ENCODE assay signal across 18 cellular contexts in genomic region chr20:41204304-41205265, GRCh38.
DNase-seq lines count a peak whose midpoint lies in the region; ATAC-seq, FAIRE-seq and TF ChIP-seq lines count a peak whose summit lies in the region.
"Had no signal": no experiment of that assay in that cellular context is flagged by ENCODE, and none has a peak within 500 bp of the region (broad histone marks: within the 10 kb centered on the region; RNA-seq: fewer than 3 reads in every experiment).

No MANE protein-coding gene starts in this region.

- no peak overlapping the region for H3K9ac ChIP-seq in H1 (replicated peaks in 1 of 4; ENCODE audit: extremely low read depth in 1 of 4, low read depth in 3 of 4, low read length in 3 of 4)

- no peak for TF ChIP-seq RAD21 in H1 (IDR thresholded peaks at IDR 0.05 in 1 of 2, conservative IDR thresholded peaks at IDR 0.05 in 1 of 2; ENCODE audit: low read depth in 2 of 2, low read length in 2 of 2)

- H3K9me3 ChIP-seq in left ventricle myocardium inferior (replicated peaks): no peaks in the 10 kb centered on the region
- H3K9me3 ChIP-seq in H1 (ENCODE audit: insufficient read depth in 2 of 2, low read depth in 1 of 2, low read length in 1 of 2): no peaks in the 10 kb centered on the region
- no peaks in the 10 kb centered on the region for H3K9me3 ChIP-seq in lower lobe of right lung
- H3K9me3 ChIP-seq in tibial nerve: peaks cover 0 to 4% (median 0%) of the 10 kb centered on the region in 4 donors

- H4K91ac ChIP-seq in H1 (replicated peaks; ENCODE audit: insufficient read length, low read length): no peak overlapping the region

- no peaks in the 10 kb centered on the region for H3K27me3 ChIP-seq in left ventricle myocardium inferior (ENCODE audit: low read depth)
- H3K27me3 ChIP-seq in H1 (replicated peaks in 1 of 4; ENCODE audit: control insufficient read depth in 3 of 4, extremely low read depth in 1 of 4, insufficient read depth in 3 of 4, low read length in 3 of 4): no peaks in the 10 kb centered on the region
- H3K27me3 ChIP-seq in lower lobe of right lung (ENCODE audit: low read depth): no peaks in the 10 kb centered on the region
- H3K27me3 ChIP-seq in tibial nerve: no peaks in the 10 kb centered on the region

- no peak overlapping the region for H3K4ac ChIP-seq in H1 (replicated peaks; ENCODE audit: insufficient read length, low read depth, low read length)

- H3K23ac ChIP-seq in H1 (ENCODE audit: insufficient read length): no peak overlapping the region

- WGBS in H1 (ENCODE audit: extremely low coverage in 1 of 2, insufficient coverage in 1 of 2, insufficient read length in 1 of 2, insufficient replicate concordance in 2 of 2, low coverage in 1 of 2, low lambda C conversion rate in 2 of 2, missing lambda C conversion rate in 1 of 2), 2 experiments: 90% methylated on average over 8 of the region's 8 CpGs; no CpG with 5 or more reads in 1 of the 2 experiments
- 74 to 75% methylated on average over 8 of the region's 8 CpGs for WGBS in tibial nerve, 2 donors

- no peak overlapping the region for H2BK20ac ChIP-seq in H1 (ENCODE audit: low read length)

- CTCF ChIA-PET in H1 (lab: Charles Lee; ENCODE audit: partially characterized antibody): interaction anchor here (0.6 to 1.1 kb wide), 3 partner anchors 10 to 32 kb away, joined by 3 read pairs; no protein-coding TSS in a partner anchor

- no peak overlapping the region for H2BK5ac ChIP-seq in H1 (ENCODE audit: low read depth, low read length)

- POLR2A ChIA-PET in H1 (lab: Charles Lee; ENCODE audit: partially characterized antibody): no interaction called here

- no peak overlapping the region for H3K4me2 ChIP-seq in H1 (ENCODE audit: insufficient read depth in 1 of 2, low read depth in 2 of 2, low read length in 2 of 2)
- H3K4me2 ChIP-seq: A549, PC-9 had no signal

- ATAC-seq in left cardiac atrium: no peak
- ATAC-seq in lower lobe of right lung: no peak
- ATAC-seq in HG03139 (IDR thresholded peaks at IDR 0.05; ENCODE audit: unreplicated experiment): no peak
- no peak for ATAC-seq in GM19455 (IDR thresholded peaks at IDR 0.05; ENCODE audit: unreplicated experiment)
- ATAC-seq in HG03280 (IDR thresholded peaks at IDR 0.05; ENCODE audit: unreplicated experiment): no peak
- ATAC-seq: A549, GM12878 had no signal

- H2AFZ ChIP-seq in H1 (ENCODE audit: low read length): no peak overlapping the region
- H2AFZ ChIP-seq: PC-9 had no signal

- no peak for TF ChIP-seq CTCF in left ventricle myocardium inferior (IDR thresholded peaks at IDR 0.05; ENCODE audit: borderline replicate concordance)
- no peak for TF ChIP-seq CTCF in H1 (IDR thresholded peaks at IDR 0.05; ENCODE audit: control extremely low read depth in 1 of 3, insufficient read depth in 1 of 3, low read depth in 1 of 3, low read length in 3 of 3)
- no peak for TF ChIP-seq CTCF in lower lobe of right lung (IDR thresholded peaks at IDR 0.05)
- no peak for TF ChIP-seq CTCF in tibial nerve (IDR thresholded peaks at IDR 0.05)

- H3K4me3 ChIP-seq in left ventricle myocardium inferior: no peak overlapping the region
- H3K4me3 ChIP-seq in H1 (ENCODE audit: extremely low read depth in 1 of 4, insufficient read depth in 2 of 4, low read depth in 3 of 4, low read length in 4 of 4): no peak overlapping the region
- no peak overlapping the region for H3K4me3 ChIP-seq in lower lobe of right lung
- no peak overlapping the region for H3K4me3 ChIP-seq in tibial nerve
- H3K4me3 ChIP-seq: A549, GM12878, PC-9 had no signal

- intact Hi-C loops in left ventricle myocardium inferior (cut with micrococcal nuclease) (no loop called here), left cardiac atrium (cut with DNase I) (no loop called here), lower lobe of right lung (cut with DNase I) (no loop called here)

- peaks cover 29% of the 10 kb centered on the region for H3K4me1 ChIP-seq in left ventricle myocardium inferior
- H3K4me1 ChIP-seq in H1 (replicated peaks in 1 of 4; ENCODE audit: control insufficient read depth in 3 of 4, insufficient read depth in 4 of 4, low read length in 3 of 4): no peaks in the 10 kb centered on the region
- H3K4me1 ChIP-seq in lower lobe of right lung: no peaks in the 10 kb centered on the region
- peaks cover 0 to 25% (median 12%) of the 10 kb centered on the region in 4 donors for H3K4me1 ChIP-seq in tibial nerve
- H3K4me1 ChIP-seq: A549 had no signal

- TF ChIP-seq EP300 in H1 (IDR thresholded peaks at IDR 0.05; ENCODE audit: borderline replicate concordance in 1 of 2, low read depth in 2 of 2, low read length in 2 of 2) (no peak), tibial nerve (IDR thresholded peaks at IDR 0.05) (no peak)

- 0 out of 2 replicates have a peak overlapping the region, but pooled peaks have one; percentile 51 for H4K8ac ChIP-seq in H1 (ENCODE audit: extremely low read depth, insufficient read depth, low read length)

- H2BK120ac ChIP-seq in H1 (replicated peaks; ENCODE audit: low read depth, low read length): no peak overlapping the region

- H3K56ac ChIP-seq in H1 (replicated peaks; ENCODE audit: insufficient read length, low read depth, low read length): peak overlapping the region; percentile 46

- H3K14ac ChIP-seq in H1 (ENCODE audit: insufficient read length): no peak overlapping the region

- no peak for FAIRE-seq in H1 (lab: Jason Lieb, UNC)
- FAIRE-seq: A549, GM12878, GM18507 had no signal

- no peak overlapping the region for H4K5ac ChIP-seq in H1 (ENCODE audit: insufficient read length, low read depth, low read length)

- H3K79me2 ChIP-seq in H1 (ENCODE audit: control insufficient read depth in 1 of 2, insufficient read depth in 2 of 2, low read length in 2 of 2): no peaks in the 10 kb centered on the region

- TF ChIP-seq POLR2A in H1 (IDR thresholded peaks at IDR 0.05; ENCODE audit: control extremely low read depth in 1 of 2, low read depth in 2 of 2, low read length in 2 of 2) (no peak), tibial nerve (IDR thresholded peaks at IDR 0.05) (no peak)

- no peaks in the 10 kb centered on the region for H3K79me1 ChIP-seq in H1 (ENCODE audit: low read depth, low read length)

- H3K23me2 ChIP-seq in H1 (ENCODE audit: low read depth, low read length): no peaks in the 10 kb centered on the region

- no peak for DNase-seq in left ventricle myocardium inferior
- DNase-seq in left cardiac atrium: no peak
- DNase-seq in H1 (ENCODE audit: low read depth in 1 of 2, low spot score in 2 of 2): no peak
- DNase-seq in lower lobe of right lung: no peak
- no peak for DNase-seq in tibial nerve (ENCODE audit: low spot score in 2 of 2)
- DNase-seq: Karpas-422, NCI-H1105 treated with DMSO at 0.1 percent for 48 hours, NCI-H187 treated with DMSO at 0.1 percent for 48 hours, NCI-H446 treated with DMSO at 0.1 percent for 48 hours, NCI-H774, PC-9, SIG-M5 had no signal

- no peaks in the 10 kb centered on the region for H4K20me1 ChIP-seq in H1 (replicated peaks in 1 of 2; ENCODE audit: control insufficient read depth in 1 of 2, insufficient read depth in 2 of 2, low read length in 2 of 2)

- H3K18ac ChIP-seq in H1 (ENCODE audit: extremely low read depth, low read length): no peak overlapping the region

- H2AK5ac ChIP-seq in H1 (ENCODE audit: low read depth, low read length): no peak overlapping the region

- H2BK15ac ChIP-seq in H1 (ENCODE audit: low read length): no peak overlapping the region

- H3K27ac ChIP-seq in left ventricle myocardium inferior (replicated peaks) (peak overlapping the region; percentile 68), H1 (ENCODE audit: low read depth, low read length) (no peak overlapping the region), lower lobe of right lung (peak overlapping the region; percentile 6), tibial nerve (peak overlapping the region; percentile 54 to 86 (median 73))
- H3K27ac ChIP-seq: A549, PC-9 had no signal

- H2BK12ac ChIP-seq in H1 (ENCODE audit: low read depth, low read length): no peak overlapping the region

- peaks cover 25% of the 10 kb centered on the region for H3K36me3 ChIP-seq in left ventricle myocardium inferior
- H3K36me3 ChIP-seq in H1 (ENCODE audit: control insufficient read depth in 2 of 4, insufficient read depth in 4 of 4, low read length in 3 of 4): no peaks in the 10 kb centered on the region
- H3K36me3 ChIP-seq in lower lobe of right lung: peaks cover 31% of the 10 kb centered on the region
- H3K36me3 ChIP-seq in tibial nerve: peaks cover 0 to 43% (median 0%) of the 10 kb centered on the region in 3 donors

TF ChIP-seq in H1, 55 proteins besides CTCF, POLR2A, EP300 and RAD21:
- TF ChIP-seq CHD1 (IDR thresholded peaks at IDR 0.05; ENCODE audit: low read depth, low read length): no peak
- no peak for TF ChIP-seq SP4 (IDR thresholded peaks at IDR 0.05; ENCODE audit: low read length)
- no peak for TF ChIP-seq NANOG (IDR thresholded peaks at IDR 0.05; ENCODE audit: insufficient read depth, low read depth, low read length, poor library complexity, severe bottlenecking)
- no peak for TF ChIP-seq EZH2 (IDR thresholded peaks at IDR 0.05; ENCODE audit: low read depth, low read length, severe bottlenecking)
- no peak for TF ChIP-seq HDAC2 (IDR thresholded peaks at IDR 0.05; ENCODE audit: borderline replicate concordance in 1 of 2, low read depth in 2 of 2, low read length in 2 of 2)
- TF ChIP-seq CBX5 (IDR thresholded peaks at IDR 0.05; ENCODE audit: low read depth, low read length): no peak
- TF ChIP-seq MAFK (IDR thresholded peaks at IDR 0.05; ENCODE audit: low read depth, low read length): no peak
- TF ChIP-seq E2F6 (IDR thresholded peaks at IDR 0.05): no peak
- no peak for TF ChIP-seq HDAC6 (IDR thresholded peaks at IDR 0.05; ENCODE audit: low read depth, low read length)
- no peak for TF ChIP-seq CTBP2 (IDR thresholded peaks at IDR 0.05; ENCODE audit: borderline replicate concordance, insufficient read depth, insufficient read length, low read length)
- no peak for TF ChIP-seq SIN3A (conservative IDR thresholded peaks at IDR 0.05 in 1 of 2, IDR thresholded peaks at IDR 0.05 in 1 of 2; ENCODE audit: low read depth in 1 of 2, low read length in 2 of 2)
- TF ChIP-seq KDM5A (IDR thresholded peaks at IDR 0.05; ENCODE audit: low read length): no peak
- TF ChIP-seq CHD2 (IDR thresholded peaks at IDR 0.05; ENCODE audit: low read length): no peak
- TF ChIP-seq SP1 (IDR thresholded peaks at IDR 0.05; ENCODE audit: low read depth, low read length): no peak
- no peak for TF ChIP-seq GTF2F1 (IDR thresholded peaks at IDR 0.05; ENCODE audit: borderline replicate concordance, low read depth, low read length)
- TF ChIP-seq BACH1 (IDR thresholded peaks at IDR 0.05; ENCODE audit: low read length): no peak
- TF ChIP-seq JUND (IDR thresholded peaks at IDR 0.05; ENCODE audit: low read length): no peak
- TF ChIP-seq TBP (IDR thresholded peaks at IDR 0.05; ENCODE audit: low read depth, low read length): no peak
